17 cellular contexts compared by ENCODE assay signal in the genomic region with DNA sequence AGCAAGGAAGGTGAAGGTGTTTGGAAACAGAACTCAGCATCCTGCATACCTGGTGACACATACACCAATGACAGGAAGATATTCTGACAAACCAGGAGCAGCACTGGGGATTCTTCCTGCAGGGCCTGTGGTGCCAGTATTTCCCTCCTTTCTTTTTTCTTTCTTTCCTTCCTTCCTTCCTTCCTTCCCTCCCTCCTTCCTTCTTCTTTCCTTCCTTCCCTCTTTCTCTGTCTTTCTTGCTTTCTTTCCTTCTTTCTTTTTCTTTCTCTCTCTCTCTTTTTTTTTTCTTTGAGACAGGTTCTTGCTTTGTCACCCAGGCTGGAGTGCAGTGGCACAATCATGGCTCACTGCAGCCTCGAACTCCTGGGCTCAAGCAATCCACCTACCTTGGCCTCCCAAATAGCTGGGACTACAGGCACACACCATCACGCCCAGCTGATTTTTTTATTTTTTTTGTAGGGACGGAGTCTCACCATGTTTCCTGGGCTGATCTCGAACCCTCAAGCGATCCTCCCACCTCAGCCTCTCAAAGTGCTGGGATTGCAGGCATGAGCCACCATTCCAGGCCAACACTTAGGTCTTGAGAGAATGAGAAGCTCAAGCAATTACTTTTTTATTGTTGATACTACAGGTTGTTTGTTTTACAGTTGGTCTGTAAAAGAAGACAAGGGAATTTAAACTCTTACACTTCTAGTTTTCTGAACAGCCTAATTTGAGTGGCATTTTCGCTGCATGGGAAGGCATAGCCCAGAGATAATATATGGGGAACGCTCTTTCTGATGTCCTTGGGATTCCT. TPM values are rescaled to one million over a fixed set of nuclear protein-coding genes. Genes with fewer than 3 reads are reported as not detected.
A peak's percentile ranks its signal among the peaks of the same experiment; 100 is the strongest.
DNase-seq lines count a peak whose midpoint lies in the region; ATAC-seq, FAIRE-seq and TF ChIP-seq lines count a peak whose summit lies in the region.
"Had no signal": no experiment of that assay in that cellular context is flagged by ENCODE, and none has a peak within 500 bp of the region (broad histone marks: within the 10 kb centered on the region; RNA-seq: fewer than 3 reads in every experiment).

No MANE protein-coding gene starts in this region.

- ATAC-seq in left colon, result peak; percentile 69
- ATAC-seq in stimulated activated naive CD8-positive, alpha-beta T cell treated with anti-CD3 and anti-CD28 coated beads, Interleukin-15, amount 100 ng/mL, for 72 hours, result no peak
- ATAC-seq: A549 had no signal

- no peak for FAIRE-seq in bronchial epithelial cell (lab: Jason Lieb, UNC)
- FAIRE-seq: A549, HepG2, HTR-8/SVneo had no signal

- TF ChIP-seq CTCF in LNCaP clone FGC (IDR thresholded peaks at IDR 0.05; ENCODE audit: control insufficient read depth, extremely low read depth, insufficient read depth) (no peak), bronchial epithelial cell (IDR thresholded peaks at IDR 0.05; ENCODE audit: insufficient read depth, low read length, severe bottlenecking) (no peak), stomach (IDR thresholded peaks at IDR 0.05) (no peak), osteocyte (IDR thresholded peaks at IDR 0.05) (no peak)

- no peak overlapping the region for H3K4me3 Mint-ChIP-seq in activated CD4-positive, alpha-beta memory T cell treated with anti-CD3 and anti-CD28 coated beads, Interleukin-2, amount 10 ng/mL, durations not matched to agents 7 days and 5 days
- H3K4me3 Mint-ChIP-seq in stimulated activated naive CD8-positive, alpha-beta T cell treated with anti-CD3 and anti-CD28 coated beads, Interleukin-15, amount 100 ng/mL, for 72 hours, result no peak overlapping the region
- no peak overlapping the region for H3K4me3 Mint-ChIP-seq in osteocyte (ENCODE audit: unreplicated experiment)
- H3K4me3 Mint-ChIP-seq: CD4-positive, alpha-beta memory T cell; GM23338 had no signal

- TF ChIP-seq POLR2A in stomach (IDR thresholded peaks at IDR 0.05), result no peak

- H3K36me3 ChIP-seq in bronchial epithelial cell (ENCODE audit: control insufficient read depth, insufficient read depth, low read length), result no peaks in the 10 kb centered on the region
- no peaks in the 10 kb centered on the region for H3K36me3 ChIP-seq in stomach
- H3K36me3 ChIP-seq: BE2C had no signal

- H3K4me3 ChIP-seq in LNCaP clone FGC (ENCODE audit: low read depth, low read length) (no peak overlapping the region), bronchial epithelial cell (ENCODE audit: low read depth, low read length) (no peak overlapping the region), stomach (no peak overlapping the region)
- H3K4me3 ChIP-seq: A549, GM23338 had no signal

- no peaks in the 10 kb centered on the region for H3K27me3 Mint-ChIP-seq in activated CD4-positive, alpha-beta memory T cell treated with anti-CD3 and anti-CD28 coated beads, Interleukin-2, amount 10 ng/mL, durations not matched to agents 7 days and 5 days
- no peaks in the 10 kb centered on the region for H3K27me3 Mint-ChIP-seq in stimulated activated naive CD8-positive, alpha-beta T cell treated with anti-CD3 and anti-CD28 coated beads, Interleukin-15, amount 100 ng/mL, for 72 hours
- peaks cover 55% of the 10 kb centered on the region for H3K27me3 Mint-ChIP-seq in osteocyte (ENCODE audit: unreplicated experiment)

- no peaks in the 10 kb centered on the region for H3K4me1 Mint-ChIP-seq in activated CD4-positive, alpha-beta memory T cell treated with anti-CD3 and anti-CD28 coated beads, Interleukin-2, amount 10 ng/mL, durations not matched to agents 7 days and 5 days
- H3K4me1 Mint-ChIP-seq in stimulated activated naive CD8-positive, alpha-beta T cell treated with anti-CD3 and anti-CD28 coated beads, Interleukin-15, amount 100 ng/mL, for 72 hours, result no peaks in the 10 kb centered on the region
- no peaks in the 10 kb centered on the region for H3K4me1 Mint-ChIP-seq in osteocyte (ENCODE audit: unreplicated experiment)
- H3K4me1 Mint-ChIP-seq: CD4-positive, alpha-beta memory T cell had no signal

- CTCF ChIA-PET in activated CD4-positive, alpha-beta memory T cell treated with anti-CD3 and anti-CD28 coated beads, Interleukin-2, amount 10 ng/mL, durations not matched to agents 7 days and 5 days (lab: Charles Lee), result no interaction called here

- peaks cover 9 to 40% (median 18%) of the 10 kb centered on the region in 4 donors for H3K4me1 ChIP-seq in stomach
- H3K4me1 ChIP-seq: BE2C had no signal

- no peaks in the 10 kb centered on the region for H3K36me3 Mint-ChIP-seq in activated CD4-positive, alpha-beta memory T cell treated with anti-CD3 and anti-CD28 coated beads, Interleukin-2, amount 10 ng/mL, durations not matched to agents 7 days and 5 days (ENCODE audit: low read depth)
- no peaks in the 10 kb centered on the region for H3K36me3 Mint-ChIP-seq in osteocyte (ENCODE audit: unreplicated experiment)
- H3K36me3 Mint-ChIP-seq: CD4-positive, alpha-beta memory T cell had no signal

- H3K9me3 ChIP-seq in stomach, result no peaks in the 10 kb centered on the region
- H3K9me3 ChIP-seq: A549, BE2C had no signal

- peak overlapping the region; percentile 20 to 71 (median 59) for H3K27ac ChIP-seq in stomach
- H3K27ac ChIP-seq: A549, C4-2B had no signal

- no peak overlapping the region for H3K27ac Mint-ChIP-seq in activated CD4-positive, alpha-beta memory T cell treated with anti-CD3 and anti-CD28 coated beads, Interleukin-2, amount 10 ng/mL, durations not matched to agents 7 days and 5 days
- peak overlapping the region in 1 of 2 donors; percentile 41 for H3K27ac Mint-ChIP-seq in stimulated activated naive CD8-positive, alpha-beta T cell treated with anti-CD3 and anti-CD28 coated beads, Interleukin-15, amount 100 ng/mL, for 72 hours
- H3K27ac Mint-ChIP-seq in osteocyte (ENCODE audit: unreplicated experiment), result no peak overlapping the region
- H3K27ac Mint-ChIP-seq: CD4-positive, alpha-beta memory T cell had no signal

- H3K27me3 ChIP-seq in bronchial epithelial cell (ENCODE audit: control insufficient read depth, insufficient read depth, low read length) (peaks cover 2% of the 10 kb centered on the region), stomach (no peaks in the 10 kb centered on the region)
- H3K27me3 ChIP-seq: BE2C had no signal

- intact Hi-C loops in left colon (cut with DNase I, micrococcal nuclease), result no loop called here
- intact Hi-C loops in stomach (cut with DNase I; ENCODE audit: low total_unique reads), result no loop called here

- whole genome bisulfite sequencing in stomach, 5 donors, result 51 to 75% (median 60%) methylated on average over 7 of the region's 7 CpGs

- H3K9me3 Mint-ChIP-seq in activated CD4-positive, alpha-beta memory T cell treated with anti-CD3 and anti-CD28 coated beads, Interleukin-2, amount 10 ng/mL, durations not matched to agents 7 days and 5 days, result no peaks in the 10 kb centered on the region
- H3K9me3 Mint-ChIP-seq in stimulated activated naive CD8-positive, alpha-beta T cell treated with anti-CD3 and anti-CD28 coated beads, Interleukin-15, amount 100 ng/mL, for 72 hours, result no peaks in the 10 kb centered on the region
- H3K9me3 Mint-ChIP-seq in osteocyte (ENCODE audit: unreplicated experiment), result no peaks in the 10 kb centered on the region
- H3K9me3 Mint-ChIP-seq: CD4-positive, alpha-beta memory T cell; GM23338 had no signal

- POLR2A ChIA-PET in activated CD4-positive, alpha-beta memory T cell treated with anti-CD3 and anti-CD28 coated beads, Interleukin-2, amount 10 ng/mL, durations not matched to agents 7 days and 5 days (lab: Charles Lee), result no interaction called here

- DNase-seq in LNCaP clone FGC (ENCODE audit: low read depth) (peak; percentile 37), bronchial epithelial cell (ENCODE audit: low read depth) (peak; percentile 23), left colon (peak in 1 of 2 donors; percentile 21), stomach (no peak), osteocyte (ENCODE audit: extremely low spot score, unreplicated experiment) (no peak), RKO (ENCODE audit: low spot score) (no peak)
- no peak for DNase-seq in activated CD4-positive, alpha-beta memory T cell treated with anti-CD3 and anti-CD28 coated beads, Interleukin-2, amount 10 ng/mL, durations not matched to agents 7 days and 5 days
- no peak for DNase-seq in stimulated activated naive CD8-positive, alpha-beta T cell treated with anti-CD3 and anti-CD28 coated beads, Interleukin-15, amount 100 ng/mL, for 72 hours
- DNase-seq: BE2C; CD4-positive, alpha-beta memory T cell; DMS53; GF-D8 had no signal

- TF ChIP-seq EP300 in stomach (IDR thresholded peaks at IDR 0.05), result no peak

RNA-seq across cellular contexts. Expression of gene GATA6, which starts 54.7 kb away (rescaled TPM):
- total RNA-seq in bronchial epithelial cell (2.9 and 3.1 TPM in 2 replicates), left colon (10 to 100 TPM; 46.1 to 57.8 TPM), stomach (100 to 1,000 TPM in 3 of 5 donors, 10 to 100 TPM in 2; 71.5 to 194 (median 180) TPM), osteocyte (1.9 and 2.4 TPM in 2 replicates)
- polyA plus RNA-seq in stomach, result 10 to 100 TPM; 11.9 to 37.9 (median 31.1) TPM
- total RNA-seq in activated CD4-positive, alpha-beta memory T cell treated with anti-CD3 and anti-CD28 coated beads, Interleukin-2, amount 10 ng/mL, durations not matched to agents 7 days and 5 days, result not detected
- total RNA-seq: CD4-positive, alpha-beta memory T cell; GM23338 had no signal
- polyA plus RNA-seq: CD4-positive, alpha-beta memory T cell had no signal

Comparison
In these comparisons a context has a peak if more than half of its experiments do, and no peak if none do; other contexts are left out.
1. DNase-seq: peak in LNCaP clone FGC (single experiment) and bronchial epithelial cell (single experiment); none in stomach (single experiment), activated CD4-positive, alpha-beta memory T cell treated with anti-CD3 and anti-CD28 coated beads, Interleukin-2, amount 10 ng/mL, durations not matched to agents 7 days and 5 days (single experiment), stimulated activated naive CD8-positive, alpha-beta T cell treated with anti-CD3 and anti-CD28 coated beads, Interleukin-15, amount 100 ng/mL, for 72 hours (0 of 2), osteocyte (single experiment) and RKO (single experiment).
2. RNA of gene GATA6, which starts 54.7 kb away (total RNA-seq): 71.5 to 194 TPM in stomach and 46.1 to 57.8 TPM in left colon; 2.9 to 3.1 TPM in bronchial epithelial cell, 1.9 to 2.4 TPM in osteocyte and not detected in activated CD4-positive, alpha-beta memory T cell treated with anti-CD3 and anti-CD28 coated beads, Interleukin-2, amount 10 ng/mL, durations not matched to agents 7 days and 5 days; every median in the first group is over 10 times any median in the second.